In the genomic region with DNA sequence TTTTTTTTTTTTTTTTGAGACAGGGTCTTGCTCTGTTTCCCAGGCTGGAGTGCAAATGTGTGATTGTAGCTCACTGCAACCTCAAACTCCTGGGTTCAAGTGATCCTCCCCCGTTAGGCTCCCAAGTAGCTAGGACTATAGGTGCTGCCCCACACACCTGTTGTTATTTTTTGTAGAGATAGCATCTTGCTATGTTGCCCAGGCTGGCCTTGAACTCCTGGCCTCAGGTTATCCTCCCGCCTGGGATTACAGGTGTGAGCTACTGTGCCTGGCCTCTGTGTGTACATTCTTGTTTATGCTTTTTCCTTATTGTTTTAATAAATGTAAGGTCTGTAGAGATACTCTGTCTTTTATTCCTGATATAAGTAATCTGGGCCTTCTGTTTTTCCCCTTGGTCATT, we compare ENCODE assay signal across 20 cellular contexts.
"Had no signal": no experiment of that assay in that cellular context is flagged by ENCODE, and none has a peak within 500 bp of the region (broad histone marks: within the 10 kb centered on the region; RNA-seq: fewer than 3 reads in every experiment).

No MANE protein-coding gene starts in this region.

- ATAC-seq: K562 had no signal

- H3K9ac ChIP-seq: KMS-11 had no signal

- H3K9me3 ChIP-seq: SJSA1 had no signal

- H3K4me1 ChIP-seq: SJSA1 had no signal

- H3K27me3 ChIP-seq: SJSA1 had no signal

- H3K27ac ChIP-seq: KMS-11, SJSA1, SK-N-MC had no signal

- H3K4me3 ChIP-seq: K562, SJSA1, SK-N-MC had no signal

- DNase-seq: Kasumi-1, MM.1S, NCI-H1092 treated with DMSO at 0.1 percent for 48 hours, NCI-H1436, NCI-H1694, NCI-H187 treated with DMSO at 0.1 percent for 48 hours, NCI-H2029 treated with DMSO at 0.1 percent for 48 hours, NCI-H2171 treated with DMSO at 0.1 percent for 48 hours, NCI-H2227 treated with DMSO at 0.1 percent for 48 hours, NCI-H524, NCI-H526 treated with DMSO at 0.1 percent for 48 hours, NCI-H774, Right ventricle myocardium superior, RPMI8226, SIG-M5 had no signal

- H3K4me2 ChIP-seq: KMS-11 had no signal

- H3K27me3 Mint-ChIP-seq: IgD-negative memory B cell had no signal

- FAIRE-seq: K562 had no signal

- H3K9me3 Mint-ChIP-seq: IgD-negative memory B cell had no signal

- H3K36me3 ChIP-seq: SJSA1 had no signal

- H3K4me3 Mint-ChIP-seq: IgD-negative memory B cell had no signal

- H3K27ac Mint-ChIP-seq: IgD-negative memory B cell had no signal
